8 cellular contexts compared by ENCODE assay signal in genomic region chrX:14497184-14497666, GRCh38. TPM values are rescaled to one million over a fixed set of nuclear protein-coding genes. Genes with fewer than 3 reads are reported as not detected.
DNase-seq lines count a peak whose midpoint lies in the region; ATAC-seq and TF ChIP-seq lines count a peak whose summit lies in the region.

No MANE protein-coding gene starts in this region.

- WGBS in transverse colon (ENCODE audit: low coverage in 1 of 2), 2 donors = 0 to 14% methylated on average over 1 to 4 of the region's 4 CpGs

- H3K9me3 ChIP-seq in transverse colon = no peaks in the 10 kb centered on the region

- H3K27ac ChIP-seq in transverse colon = peak overlapping the region; percentile 7 to 56 (median 30)

- TF ChIP-seq EP300 in transverse colon (IDR thresholded peaks at IDR 0.05; ENCODE audit: low read depth) = no peak

- DNase-seq in stimulated activated CD4-positive, alpha-beta T cell treated with anti-CD3 and anti-CD28 coated beads, Interleukin-12 subunit alpha, Interleukin-12 subunit beta, amount 100 ng/mL, for 4 hours = peak; percentile 0
- DNase-seq in stimulated activated CD4-positive, alpha-beta T cell treated with anti-CD3 and anti-CD28 coated beads, Interleukin-4, amount 100 ng/mL, for 1 hour = no peak
- DNase-seq in hepatic stellate cell (ENCODE audit: low spot score) (peak; percentile 1), transverse colon (no peak), T1000 (lab: John Stamatoyannopoulos, UW) (no peak), NCI-H2171 (lab: John Stamatoyannopoulos, UW) (no peak)

- no peaks in the 10 kb centered on the region for H3K4me1 ChIP-seq in transverse colon

- ATAC-seq in HG02840 (IDR thresholded peaks at IDR 0.05; ENCODE audit: low FRiP score, unreplicated experiment) (peak; percentile 70), SK-N-SH treated with all-trans-retinoic acid at 6 μM for 48 hours (peak; percentile 43; the same call in 1 of the 3 replicates)

- in situ Hi-C loops in transverse colon (cut with MboI; ENCODE audit: low pct_ligation_motif_present in 1 of 4, low pct_unique_long_range_greater_than_20kb in 1 of 4, low sequenced_read_pairs in 3 of 4) = no loop called here

- no peaks in the 10 kb centered on the region for H3K36me3 ChIP-seq in transverse colon

- H3K27me3 ChIP-seq in transverse colon = no peaks in the 10 kb centered on the region

- TF ChIP-seq CTCF in transverse colon (IDR thresholded peaks at IDR 0.05) = no peak

- H3K4me3 ChIP-seq in transverse colon = peak overlapping the region in 1 of 4 donors; percentile 23

- TF ChIP-seq POLR2A in transverse colon (IDR thresholded peaks at IDR 0.05) = no peak

- intact Hi-C loops in transverse colon (cut with DNase I; ENCODE audit: low total_unique reads) = no loop called here

TF ChIP-seq in SK-N-SH treated with all-trans-retinoic acid at 6 μM for 48 hours, 23 proteins besides CTCF, POLR2A, EP300 and RAD21:
- TF ChIP-seq PPARA (CRISPR knock-in tag; IDR thresholded peaks at IDR 0.05; ENCODE audit: borderline replicate concordance) (no peak), TCF4 (CRISPR knock-in tag; IDR thresholded peaks at IDR 0.05; ENCODE audit: borderline replicate concordance) (no peak), OSR1 (CRISPR knock-in tag; IDR thresholded peaks at IDR 0.05) (no peak), ARNTL (CRISPR knock-in tag; IDR thresholded peaks at IDR 0.05; ENCODE audit: borderline replicate concordance, low read depth) (no peak), ZNF8 (CRISPR knock-in tag; IDR thresholded peaks at IDR 0.05) (no peak), ZFP30 (CRISPR knock-in tag; IDR thresholded peaks at IDR 0.05) (no peak), BACH2 (CRISPR knock-in tag; IDR thresholded peaks at IDR 0.05; ENCODE audit: borderline replicate concordance) (no peak), GLIS3 (CRISPR knock-in tag; IDR thresholded peaks at IDR 0.05) (no peak)
- TF ChIP-seq, protein P1, sequence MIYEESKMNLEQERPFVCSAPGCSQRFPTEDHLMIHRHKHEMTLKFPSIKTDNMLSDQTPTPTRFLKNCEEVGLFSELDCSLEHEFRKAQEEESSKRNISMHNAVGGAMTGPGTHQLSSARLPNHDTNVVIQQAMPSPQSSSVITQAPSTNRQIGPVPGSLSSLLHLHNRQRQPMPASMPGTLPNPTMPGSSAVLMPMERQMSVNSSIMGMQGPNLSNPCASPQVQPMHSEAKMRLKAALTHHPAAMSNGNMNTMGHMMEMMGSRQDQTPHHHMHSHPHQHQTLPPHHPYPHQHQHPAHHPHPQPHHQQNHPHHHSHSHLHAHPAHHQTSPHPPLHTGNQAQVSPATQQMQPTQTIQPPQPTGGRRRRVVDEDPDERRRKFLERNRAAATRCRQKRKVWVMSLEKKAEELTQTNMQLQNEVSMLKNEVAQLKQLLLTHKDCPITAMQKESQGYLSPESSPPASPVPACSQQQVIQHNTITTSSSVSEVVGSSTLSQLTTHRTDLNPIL (CRISPR knock-in tag; IDR thresholded peaks at IDR 0.05; ENCODE audit: low read depth) = no peak
- TF ChIP-seq, protein P2, sequence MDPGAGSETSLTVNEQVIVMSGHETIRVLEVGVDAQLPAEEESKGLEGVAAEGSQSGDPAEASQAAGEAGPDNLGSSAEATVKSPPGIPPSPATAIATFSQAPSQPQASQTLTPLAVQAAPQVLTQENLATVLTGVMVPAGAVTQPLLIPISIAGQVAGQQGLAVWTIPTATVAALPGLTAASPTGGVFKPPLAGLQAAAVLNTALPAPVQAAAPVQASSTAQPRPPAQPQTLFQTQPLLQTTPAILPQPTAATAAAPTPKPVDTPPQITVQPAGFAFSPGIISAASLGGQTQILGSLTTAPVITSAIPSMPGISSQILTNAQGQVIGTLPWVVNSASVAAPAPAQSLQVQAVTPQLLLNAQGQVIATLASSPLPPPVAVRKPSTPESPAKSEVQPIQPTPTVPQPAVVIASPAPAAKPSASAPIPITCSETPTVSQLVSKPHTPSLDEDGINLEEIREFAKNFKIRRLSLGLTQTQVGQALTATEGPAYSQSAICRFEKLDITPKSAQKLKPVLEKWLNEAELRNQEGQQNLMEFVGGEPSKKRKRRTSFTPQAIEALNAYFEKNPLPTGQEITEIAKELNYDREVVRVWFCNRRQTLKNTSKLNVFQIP (CRISPR knock-in tag; IDR thresholded peaks at IDR 0.05; ENCODE audit: borderline replicate concordance, low read depth) = no peak

RNA-seq across cellular contexts. Expression of gene GLRA2, which starts 32.1 kb away (rescaled TPM):
- 1 to 10 TPM in 1 of 4 donors, under 1 TPM in 1, not detected in 2; 0.79 to 1.8 TPM for total RNA-seq in transverse colon

Comparison
In these comparisons a context has a peak if more than half of its experiments do, and no peak if none do; other contexts are left out.
1. DNase-seq: peak in stimulated activated CD4-positive, alpha-beta T cell treated with anti-CD3 and anti-CD28 coated beads, Interleukin-12 subunit alpha, Interleukin-12 subunit beta, amount 100 ng/mL, for 4 hours (single experiment) and hepatic stellate cell (single experiment); none in stimulated activated CD4-positive, alpha-beta T cell treated with anti-CD3 and anti-CD28 coated beads, Interleukin-4, amount 100 ng/mL, for 1 hour (single experiment), transverse colon (single experiment), T1000 (single experiment) and NCI-H2171 (single experiment).